ENCODE assay signal across 9 cellular contexts in the genomic region with DNA sequence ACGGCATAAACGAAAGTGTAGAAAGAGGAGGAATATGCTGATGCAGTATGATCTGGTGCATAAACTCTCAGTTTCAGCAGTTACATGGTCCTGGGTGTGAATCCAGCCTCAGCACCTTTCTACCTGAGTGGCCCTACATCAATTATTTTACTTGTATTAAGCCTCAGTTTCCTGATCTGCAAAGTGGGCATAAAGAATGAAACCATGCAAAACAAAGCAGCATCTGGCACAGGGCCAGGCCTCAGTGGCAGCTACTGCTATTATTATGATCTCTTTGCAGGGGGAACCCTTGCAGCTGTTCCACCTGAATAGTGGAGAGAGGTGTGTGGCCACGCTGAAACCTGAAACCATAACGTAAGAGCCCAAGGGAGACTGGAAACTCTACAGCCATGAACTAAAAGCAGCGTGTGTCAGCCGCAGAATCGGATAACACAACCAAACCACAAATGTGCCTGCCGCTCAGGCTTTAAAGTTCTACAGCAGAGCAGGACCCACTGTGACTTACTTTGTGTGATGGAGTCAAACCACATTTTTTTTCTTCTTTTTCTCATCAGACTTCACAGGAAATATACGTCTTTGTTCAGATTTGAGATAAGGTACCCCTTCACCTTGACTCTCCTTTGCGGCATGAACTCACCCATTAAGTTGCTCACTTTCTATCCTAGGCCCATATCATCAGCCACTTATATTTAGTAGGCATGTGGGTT. TPM values are rescaled to one million over a fixed set of nuclear protein-coding genes. Genes with fewer than 3 reads are reported as not detected.
DNase-seq lines count a peak whose midpoint lies in the region; ATAC-seq and TF ChIP-seq lines count a peak whose summit lies in the region.
"Had no signal": no experiment of that assay in that cellular context is flagged by ENCODE, and none has a peak within 500 bp of the region (broad histone marks: within the 10 kb centered on the region; RNA-seq: fewer than 3 reads in every experiment).

No MANE protein-coding gene starts in this region.

- H3K4me3 ChIP-seq in breast epithelium (no peak overlapping the region), prostate gland (no peak overlapping the region), A673 (ENCODE audit: low read depth, low read length, poor library complexity, severe bottlenecking) (no peak overlapping the region)

- no peak overlapping the region for H3K4me3 Mint-ChIP-seq in MCF 10A (ENCODE audit: unreplicated experiment)

- H3K27ac ChIP-seq in breast epithelium (no peak overlapping the region), prostate gland (peak overlapping the region in 1 of 2 donors; percentile 27), A673 (ENCODE audit: low read depth, low read length, poor library complexity, severe bottlenecking) (no peak overlapping the region)
- H3K27ac ChIP-seq: C4-2B had no signal

- no peaks in the 10 kb centered on the region for H3K9me3 ChIP-seq in breast epithelium
- H3K9me3 ChIP-seq in prostate gland: no peaks in the 10 kb centered on the region
- no peaks in the 10 kb centered on the region for H3K9me3 ChIP-seq in A673 (ENCODE audit: low read depth, low read length, poor library complexity, severe bottlenecking)

- DNase-seq in MCF 10A (ENCODE audit: unreplicated experiment) (peak; percentile 64), breast epithelium (ENCODE audit: low spot score in 2 of 2) (no peak), OCI-M1 (lab: John Stamatoyannopoulos, UW) (peak; percentile 73), prostate gland (ENCODE audit: low spot score) (peak; percentile 26), SW 1271 (lab: John Stamatoyannopoulos, UW) (no peak), A673 (ENCODE audit: low spot score) (no peak)
- DNase-seq in activated effector memory CD4-positive, alpha-beta T cell treated with anti-CD3 and anti-CD28 coated beads, Interleukin-2, amount 50 U/mL, for 16 hours: peak; percentile 92

- H3K27me3 ChIP-seq in breast epithelium: no peaks in the 10 kb centered on the region
- no peaks in the 10 kb centered on the region for H3K27me3 ChIP-seq in prostate gland (replicated peaks; ENCODE audit: insufficient read depth)
- no peaks in the 10 kb centered on the region for H3K27me3 ChIP-seq in A673 (replicated peaks; ENCODE audit: insufficient read depth, low read depth, low read length, poor library complexity)

- POLR2A ChIA-PET in MCF 10A (lab: Yijun Ruan, JAX): interaction anchor here (0.5 to 12.4 kb wide), 6 partner anchors 10 to 73 kb away, joined by 3 to 402 read pairs (median 6); a partner anchor contains a TSS
- POLR2A ChIA-PET in A673 (lab: Charles Lee; ENCODE audit: low non-redundant PET): no interaction called here

- intact Hi-C loops in MCF 10A (cut with micrococcal nuclease): no loop called here
- intact Hi-C loops in breast epithelium (cut with DNase I; ENCODE audit: low total_unique reads): no loop called here
- intact Hi-C loops in prostate gland (cut with DNase I): no loop called here
- intact Hi-C loops in A673 (cut with micrococcal nuclease; ENCODE audit: unreplicated experiment): no loop called here

- no peak overlapping the region for H3K27ac Mint-ChIP-seq in MCF 10A (ENCODE audit: low read depth, unreplicated experiment)

- no peaks in the 10 kb centered on the region for H3K9me3 Mint-ChIP-seq in MCF 10A (ENCODE audit: unreplicated experiment)

- H3K4me1 ChIP-seq in breast epithelium (no peaks in the 10 kb centered on the region), prostate gland (replicated peaks) (no peaks in the 10 kb centered on the region), A673 (ENCODE audit: insufficient read depth, low read length, poor library complexity, severe bottlenecking) (peaks cover 16% of the 10 kb centered on the region)

- H3K36me3 Mint-ChIP-seq in MCF 10A (ENCODE audit: insufficient read depth, unreplicated experiment): no peaks in the 10 kb centered on the region

- 50% methylated on average over 10 of the region's 10 CpGs for WGBS in prostate gland

- TF ChIP-seq CTCF in MCF 10A (IDR thresholded peaks at IDR 0.05; ENCODE audit: unreplicated experiment) (no peak), breast epithelium (IDR thresholded peaks at IDR 0.05) (no peak), prostate gland (IDR thresholded peaks at IDR 0.05) (no peak), A673 (conservative IDR thresholded peaks at IDR 0.05; ENCODE audit: low read depth, low read length) (no peak)

- H3K27me3 Mint-ChIP-seq in MCF 10A (ENCODE audit: insufficient read depth, unreplicated experiment): no peaks in the 10 kb centered on the region

- H3K36me3 ChIP-seq in breast epithelium (no peaks in the 10 kb centered on the region), prostate gland (no peaks in the 10 kb centered on the region), A673 (ENCODE audit: insufficient read depth, low read length, poor library complexity, severe bottlenecking) (no peaks in the 10 kb centered on the region)

- BruUV-seq in MCF 10A (replicated peaks; lab: Mats Ljungman, UMichigan): no TSS peak
- no TSS peak for BruUV-seq in A673 (replicated peaks; lab: Mats Ljungman, UMichigan)

- CTCF ChIA-PET in MCF 10A (lab: Yijun Ruan, JAX): interaction anchor here (0.6 to 0.7 kb wide), 2 partner anchors 20 to 229 kb away, joined by 3 read pairs; no protein-coding TSS in a partner anchor
- CTCF ChIA-PET in A673 (lab: Charles Lee): no interaction called here

- peaks cover 25% of the 10 kb centered on the region for H3K4me1 Mint-ChIP-seq in MCF 10A (ENCODE audit: insufficient read depth, unreplicated experiment)

- TF ChIP-seq POLR2A in breast epithelium (IDR thresholded peaks at IDR 0.05) (no peak), prostate gland (IDR thresholded peaks at IDR 0.05) (no peak)

- peak; percentile 92 for ATAC-seq in HG03159 (IDR thresholded peaks at IDR 0.05; ENCODE audit: unreplicated experiment)

RNA-seq across cellular contexts. Expression of a gene that starts 29.2 kb away (rescaled TPM):
- 73.1 and 139 TPM in 2 replicates for total RNA-seq in MCF 10A (2022)
- total RNA-seq in breast epithelium: 100 to 1,000 TPM; 398 to 629 (median 549) TPM
- total RNA-seq in prostate gland: 100 to 1,000 TPM in 1 of 2 donors, 10 to 100 TPM in 1; 73.9 to 127 TPM
- 10.2 and 13.7 TPM in 2 replicates for total RNA-seq in A673 (2021)

Comparison
In these comparisons a context has a peak if more than half of its experiments do, and no peak if none do; other contexts are left out.
1. DNase-seq: peak in MCF 10A (single experiment), OCI-M1 (single experiment), activated effector memory CD4-positive, alpha-beta T cell treated with anti-CD3 and anti-CD28 coated beads, Interleukin-2, amount 50 U/mL, for 16 hours (single experiment) and prostate gland (single experiment); none in breast epithelium (0 of 2), SW 1271 (0 of 2) and A673 (single experiment).